ENCODE assay signal across 10 cellular contexts in the genomic region with DNA sequence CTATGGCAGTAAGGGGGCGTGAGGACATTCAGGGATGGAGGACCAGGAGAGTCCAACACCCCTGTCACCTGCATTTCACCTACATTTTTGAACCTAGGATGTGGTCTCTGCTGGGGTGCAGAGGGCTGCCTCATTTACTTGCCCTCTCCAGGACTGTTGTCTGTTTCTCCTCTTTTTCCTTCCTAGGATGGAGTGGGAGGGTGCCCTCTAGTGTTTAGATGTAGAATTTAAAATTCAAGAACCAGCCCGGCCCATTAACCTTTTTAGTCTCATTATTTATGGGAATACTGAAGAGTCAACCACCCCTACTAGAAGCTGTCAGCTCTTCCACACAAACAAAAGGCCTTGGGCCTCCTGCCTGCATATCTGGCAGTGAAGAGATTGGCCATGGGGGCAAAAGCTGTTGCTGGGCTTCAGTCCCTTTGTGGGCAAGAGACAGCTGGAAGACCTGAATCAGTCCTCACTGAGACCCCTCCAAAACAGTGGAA. TPM values are rescaled to one million over a fixed set of nuclear protein-coding genes. Genes with fewer than 3 reads are reported as not detected.
DNase-seq lines count a peak whose midpoint lies in the region; ATAC-seq and TF ChIP-seq lines count a peak whose summit lies in the region.
"Had no signal": no experiment of that assay in that cellular context is flagged by ENCODE, and none has a peak within 500 bp of the region (broad histone marks: within the 10 kb centered on the region; RNA-seq: fewer than 3 reads in every experiment).

No MANE protein-coding gene starts in this region.

- H3K4me2 ChIP-seq in GM23248 (ENCODE audit: unreplicated experiment) (no peak overlapping the region), OCI-LY1 (ENCODE audit: low read length) (no peak overlapping the region)

- H3F3A ChIP-seq in GM23248 (ENCODE audit: insufficient read depth) (no peaks in the 10 kb centered on the region), OCI-LY1 (ENCODE audit: insufficient read depth, low read length) (no peaks in the 10 kb centered on the region)

- peaks cover 29% of the 10 kb centered on the region for H3K27me3 Mint-ChIP-seq in nephron progenitor cell (ENCODE audit: low read depth, poor library complexity)

- no peak for ATAC-seq in GM18867 (IDR thresholded peaks at IDR 0.05; ENCODE audit: unreplicated experiment)
- no peak for ATAC-seq in GM18502 (IDR thresholded peaks at IDR 0.05; ENCODE audit: poor library complexity, unreplicated experiment)

- H3K4me1 Mint-ChIP-seq in nephron progenitor cell: peaks cover 79% of the 10 kb centered on the region

- peaks cover 23% of the 10 kb centered on the region for H3K79me2 ChIP-seq in GM23248 (ENCODE audit: insufficient read depth)
- no peaks in the 10 kb centered on the region; the same call in 1 of the 2 replicates for H3K79me2 ChIP-seq in OCI-LY1 (ENCODE audit: insufficient read depth, low read length)

- H3K9me2 ChIP-seq in GM23248 (ENCODE audit: insufficient read depth) (no peaks in the 10 kb centered on the region), OCI-LY1 (ENCODE audit: low read depth, low read length) (no peaks in the 10 kb centered on the region)

- H3K9me3 ChIP-seq in GM23248 (ENCODE audit: low read depth) (no peaks in the 10 kb centered on the region), OCI-LY1 (ENCODE audit: low read length) (no peaks in the 10 kb centered on the region)

- no peaks in the 10 kb centered on the region for H3K36me3 Mint-ChIP-seq in nephron progenitor cell (ENCODE audit: low read depth)

- DNase-seq in COR-L47 (lab: John Stamatoyannopoulos, UW) (peak; percentile 44), GM23248 (peak; percentile 76), dermis blood vessel endothelial cell (peak; percentile 69), nephron progenitor cell (no peak), GF-D8 (lab: John Stamatoyannopoulos, UW) (no peak)

- in situ Hi-C loops in GM23248 (cut with MboI): no loop called here

- H3K4me3 Mint-ChIP-seq in nephron progenitor cell: no peak overlapping the region
- H3K4me3 Mint-ChIP-seq: T-helper 1 cell treated with Interleukin-12 subunit alpha and Interleukin-12 subunit beta and Interleukin-4 antibody, amounts not matched to agents 30 μg/mL and 1 μg/mL, for 36 hours had no signal

- 32 to 39% methylated on average over 2 of the region's 2 CpGs for WGBS in GM23248 (ENCODE audit: low coverage in 1 of 2, low lambda C conversion rate in 2 of 2, missing lambda C conversion rate in 2 of 2), 2 experiments

- no peak overlapping the region for H3K4me3 ChIP-seq in GM23248
- no peak overlapping the region for H3K4me3 ChIP-seq in OCI-LY1 (ENCODE audit: low read depth, low read length, poor library complexity, severe bottlenecking)

- H3K27ac ChIP-seq in GM23248: no peak overlapping the region
- H3K27ac ChIP-seq in OCI-LY1 (ENCODE audit: low read depth, low read length, poor library complexity, severe bottlenecking): no peak overlapping the region

- no peak overlapping the region for H3K27ac Mint-ChIP-seq in nephron progenitor cell
- H3K27ac Mint-ChIP-seq: T-helper 1 cell treated with Interleukin-12 subunit alpha and Interleukin-12 subunit beta and Interleukin-4 antibody, amounts not matched to agents 30 μg/mL and 1 μg/mL, for 36 hours had no signal

- H3K9me3 Mint-ChIP-seq in nephron progenitor cell: no peaks in the 10 kb centered on the region
- H3K9me3 Mint-ChIP-seq: T-helper 1 cell treated with Interleukin-12 subunit alpha and Interleukin-12 subunit beta and Interleukin-4 antibody, amounts not matched to agents 30 μg/mL and 1 μg/mL, for 36 hours had no signal

- peaks cover 9% of the 10 kb centered on the region; the same call in 1 of the 2 replicates for H3K27me3 ChIP-seq in GM23248 (replicated peaks; ENCODE audit: insufficient read depth)
- no peaks in the 10 kb centered on the region for H3K27me3 ChIP-seq in OCI-LY1 (ENCODE audit: insufficient read depth, low read length)

- peaks cover 18% of the 10 kb centered on the region for H3K4me1 ChIP-seq in GM23248 (ENCODE audit: insufficient read depth)
- H3K4me1 ChIP-seq in OCI-LY1 (ENCODE audit: insufficient read depth, low read length, severe bottlenecking): peaks cover 28% of the 10 kb centered on the region

- no peaks in the 10 kb centered on the region for H3K36me3 ChIP-seq in GM23248 (ENCODE audit: low read depth)
- H3K36me3 ChIP-seq in OCI-LY1 (ENCODE audit: insufficient read depth, low read length): no peaks in the 10 kb centered on the region

- TF ChIP-seq CTCF in OCI-LY1 (IDR thresholded peaks at IDR 0.05; ENCODE audit: low read length) (peak; percentile 97), nephron progenitor cell (IDR thresholded peaks at IDR 0.05) (peak; percentile 80)

- H2AFZ ChIP-seq in GM23248 (no peak overlapping the region), OCI-LY1 (ENCODE audit: low read length) (no peak overlapping the region)

- H3K9ac ChIP-seq in GM23248 (no peak overlapping the region), OCI-LY1 (ENCODE audit: low read length) (no peak overlapping the region)

- no peaks in the 10 kb centered on the region for H4K20me1 ChIP-seq in GM23248 (ENCODE audit: insufficient read depth)
- H4K20me1 ChIP-seq in OCI-LY1 (ENCODE audit: insufficient read depth, low read length): no peaks in the 10 kb centered on the region

RNA-seq across cellular contexts. Expression of gene STARD3, which starts 2.5 kb away (rescaled TPM):
- 34.0 and 41.0 TPM in 2 replicates for total RNA-seq in GM23248 (2014; rRNA removed; shearing (Covaris generic))
- 32.3 and 34.1 TPM in 2 replicates for polyA plus RNA-seq in GM23248 (2016; fragmentation: Nextera tagmentation; extraction: Ambion mirVana)
- total RNA-seq in dermis blood vessel endothelial cell: 46.6 and 73.2 TPM in 2 replicates

RNA-seq across cellular contexts. Expression of gene PPP1R1B, which starts 7.7 kb away (rescaled TPM):
- not detected in 2 replicates for total RNA-seq in GM23248 (2014; rRNA removed; shearing (Covaris generic))
- polyA plus RNA-seq in GM23248 (2016; fragmentation: Nextera tagmentation; extraction: Ambion mirVana): not detected in 2 replicates
- not detected in 2 replicates for total RNA-seq in dermis blood vessel endothelial cell
- total RNA-seq: pulmonary artery endothelial cell had no signal

RNA-seq across cellular contexts. Expression of gene NEUROD2, which starts 26.7 kb away (rescaled TPM):
- not detected in 2 replicates for total RNA-seq in GM23248 (2014; rRNA removed; shearing (Covaris generic))
- not detected in 2 replicates for polyA plus RNA-seq in GM23248 (2016; fragmentation: Nextera tagmentation; extraction: Ambion mirVana)
- total RNA-seq in dermis blood vessel endothelial cell: not detected in 2 replicates
- total RNA-seq: pulmonary artery endothelial cell had no signal

RNA-seq across cellular contexts. Expression of gene TCAP, which starts 30.7 kb away (rescaled TPM):
- 0.43 TPM in 1 of 2 replicates, not detected in the other for total RNA-seq in GM23248 (2014; rRNA removed; shearing (Covaris generic))
- not detected in 2 replicates for polyA plus RNA-seq in GM23248 (2016; fragmentation: Nextera tagmentation; extraction: Ambion mirVana)
- total RNA-seq in dermis blood vessel endothelial cell: 0.60 and 0.68 TPM in 2 replicates

RNA-seq across cellular contexts. Expression of gene PNMT, which starts 33.8 kb away (rescaled TPM):
- not detected in 2 replicates for total RNA-seq in GM23248 (2014; rRNA removed; shearing (Covaris generic))
- not detected in 2 replicates for polyA plus RNA-seq in GM23248 (2016; fragmentation: Nextera tagmentation; extraction: Ambion mirVana)
- 1.2 and 1.7 TPM in 2 replicates for total RNA-seq in dermis blood vessel endothelial cell
- total RNA-seq: pulmonary artery endothelial cell had no signal

Comparison
In these comparisons a context has a peak if more than half of its experiments do, and no peak if none do; other contexts are left out.
1. DNase-seq: peak in COR-L47 (single experiment), GM23248 (single experiment) and dermis blood vessel endothelial cell (single experiment); none in nephron progenitor cell (single experiment) and GF-D8 (single experiment).